In genomic region chr12:124428136-124428791, GRCh38 we compare ENCODE assay signal across 11 cellular contexts.
DNase-seq lines count a peak whose midpoint lies in the region; ATAC-seq, FAIRE-seq and TF ChIP-seq lines count a peak whose summit lies in the region.
"Had no signal": no experiment of that assay in that cellular context is flagged by ENCODE, and none has a peak within 500 bp of the region (broad histone marks: within the 10 kb centered on the region; RNA-seq: fewer than 3 reads in every experiment).

No MANE protein-coding gene starts in this region.

- peak overlapping the region; percentile 12 for H3K27ac Mint-ChIP-seq in MCF 10A (ENCODE audit: low read depth, unreplicated experiment)

- no peaks in the 10 kb centered on the region for H3K9me3 Mint-ChIP-seq in MCF 10A (ENCODE audit: unreplicated experiment)

- intact Hi-C loops in MCF 10A (cut with micrococcal nuclease) (no loop called here), mammary epithelial cell (cut with micrococcal nuclease) (no loop called here), colonic mucosa (cut with DNase I) (loop anchor here (10.0 kb wide), 1 partner anchor 63 kb away; no protein-coding TSS in a partner anchor), mucosa of descending colon (cut with DNase I, micrococcal nuclease) (no loop called here), HepG2 (cut with micrococcal nuclease; ENCODE audit: unreplicated experiment) (no loop called here)

- H3K27me3 Mint-ChIP-seq in MCF 10A (ENCODE audit: insufficient read depth, unreplicated experiment): no peaks in the 10 kb centered on the region

- CTCF ChIA-PET in MCF 10A (lab: Yijun Ruan, JAX): interaction anchor here (0.5 to 1.1 kb wide), 3 partner anchors 28 to 338 kb away, joined by 3 to 4 read pairs (median 4); no protein-coding TSS in a partner anchor
- CTCF ChIA-PET in mammary epithelial cell (lab: Charles Lee; ENCODE audit: low non-redundant PET): no interaction called here
- CTCF ChIA-PET in HepG2 (lab: Yijun Ruan, JAX; ENCODE audit: low intra/inter-chr PET ratio, low total read pairs): no interaction called here

- H2AFZ ChIP-seq in mammary epithelial cell (ENCODE audit: low read depth, low read length) (no peak overlapping the region), HepG2 (ENCODE audit: low read length) (no peak overlapping the region)

- H3K9me3 ChIP-seq in mammary epithelial cell (replicated peaks; ENCODE audit: insufficient read depth, low read length) (no peaks in the 10 kb centered on the region), colonic mucosa (no peaks in the 10 kb centered on the region), mucosa of descending colon (no peaks in the 10 kb centered on the region), upper lobe of left lung (no peaks in the 10 kb centered on the region), HepG2 (ENCODE audit: low read length) (no peaks in the 10 kb centered on the region)
- H3K9me3 ChIP-seq: neutrophil, SJSA1 had no signal

- H3K27ac ChIP-seq in mammary epithelial cell (ENCODE audit: insufficient read depth, low read depth, low read length): no peak overlapping the region
- peak overlapping the region; percentile 2 for H3K27ac ChIP-seq in colonic mucosa
- H3K27ac ChIP-seq in upper lobe of left lung: peak overlapping the region; percentile 68 to 79 (median 74)
- H3K27ac ChIP-seq in HepG2 (ENCODE audit: extremely low read length, insufficient read depth, low read length): no peak overlapping the region
- H3K27ac ChIP-seq: neutrophil, SJSA1 had no signal

- TF ChIP-seq POLR2A in upper lobe of left lung (IDR thresholded peaks at IDR 0.05) (no peak), HepG2 (IDR thresholded peaks at IDR 0.05; ENCODE audit: insufficient read depth in 1 of 2, low read depth in 2 of 2, low read length in 2 of 2) (no peak)

- H3K4me3 Mint-ChIP-seq in MCF 10A (ENCODE audit: unreplicated experiment): no peak overlapping the region

- H4K20me1 ChIP-seq in mammary epithelial cell (ENCODE audit: insufficient read depth, low read length) (no peaks in the 10 kb centered on the region), HepG2 (ENCODE audit: insufficient read depth, low read length) (no peaks in the 10 kb centered on the region)

- peaks cover 4% of the 10 kb centered on the region for H3K79me2 ChIP-seq in mammary epithelial cell (ENCODE audit: insufficient read depth, low read length)
- no peaks in the 10 kb centered on the region for H3K79me2 ChIP-seq in HepG2 (ENCODE audit: insufficient read depth, low read length)

- no peak for TF ChIP-seq RAD21 in HepG2 (CRISPR knock-in tag; IDR thresholded peaks at IDR 0.05)

- H3K36me3 ChIP-seq in mammary epithelial cell (ENCODE audit: insufficient read depth, low read length) (peaks cover 19% of the 10 kb centered on the region), colonic mucosa (no peaks in the 10 kb centered on the region), mucosa of descending colon (ENCODE audit: low read depth) (no peaks in the 10 kb centered on the region), upper lobe of left lung (peaks cover 24 to 62% (median 47%) of the 10 kb centered on the region in 4 donors), HepG2 (replicated peaks in 1 of 2; ENCODE audit: control insufficient read depth in 1 of 2, insufficient read depth in 2 of 2, low read length in 2 of 2) (peaks cover 4 to 19% of the 10 kb centered on the region in 2 experiments; a peak in 2 of 5 replicates)

- dilution Hi-C loops in mammary epithelial cell (cut with HindIII; ENCODE audit: low sequenced_read_pairs): no loop called here

- H3K4me3 ChIP-seq in mammary epithelial cell (replicated peaks in 1 of 3; ENCODE audit: insufficient read depth in 1 of 3, low read depth in 2 of 3, low read length in 3 of 3): no peak overlapping the region
- H3K4me3 ChIP-seq in colonic mucosa: no peak overlapping the region
- no peak overlapping the region for H3K4me3 ChIP-seq in mucosa of descending colon
- no peak overlapping the region for H3K4me3 ChIP-seq in upper lobe of left lung
- no peak overlapping the region for H3K4me3 ChIP-seq in HepG2 (replicated peaks in 1 of 3; ENCODE audit: insufficient read depth in 1 of 3, low read depth in 2 of 3, low read length in 3 of 3)
- H3K4me3 ChIP-seq: SJSA1 had no signal

- BruUV-seq in MCF 10A (replicated peaks; lab: Mats Ljungman, UMichigan) (no TSS peak), mammary epithelial cell (replicated peaks; lab: Mats Ljungman, UMichigan) (no TSS peak), HepG2 (replicated peaks; lab: Mats Ljungman, UMichigan) (no TSS peak)

- POLR2A ChIA-PET in MCF 10A (lab: Yijun Ruan, JAX): interaction anchor here (1.0 kb wide), 1 partner anchor 90 kb away, joined by 3 read pairs; no protein-coding TSS in a partner anchor
- POLR2A ChIA-PET in HepG2 (lab: Yijun Ruan, JAX): no interaction called here

- in situ Hi-C loops in mammary epithelial cell (cut with MboI; ENCODE audit: low sequenced_read_pairs in 2 of 2) (no loop called here), HepG2 (cut with HindIII; ENCODE audit: extremely low pct_ligation_motif_present, low pct_unique_long_range_greater_than_20kb) (no loop called here), ACHN (cut with HindIII; ENCODE audit: low pct_ligation_motif_present, low pct_unique_long_range_greater_than_20kb, low sequenced_read_pairs) (no loop called here)

- no peaks in the 10 kb centered on the region for H3K27me3 ChIP-seq in mammary epithelial cell (ENCODE audit: insufficient read depth, low read length)
- no peaks in the 10 kb centered on the region for H3K27me3 ChIP-seq in colonic mucosa
- H3K27me3 ChIP-seq in upper lobe of left lung: no peaks in the 10 kb centered on the region
- no peaks in the 10 kb centered on the region; a peak in 1 of 5 replicates for H3K27me3 ChIP-seq in HepG2 (ENCODE audit: control insufficient read depth in 1 of 2, insufficient read depth in 2 of 2, low read length in 2 of 2)
- H3K27me3 ChIP-seq: neutrophil, SJSA1 had no signal

- WGBS in mammary epithelial cell (ENCODE audit: low coverage, missing lambda C conversion rate): 94% methylated on average over 22 of the region's 23 CpGs
- 49 to 62% methylated on average over 15 to 23 of the region's 23 CpGs for WGBS in upper lobe of left lung, 2 donors
- WGBS in HepG2 (ENCODE audit: low lambda C conversion rate): 98% methylated on average over 16 of the region's 23 CpGs

- H3K4me1 ChIP-seq in mammary epithelial cell (ENCODE audit: insufficient read depth, low read length) (peaks cover 9% of the 10 kb centered on the region), colonic mucosa (peaks cover 9% of the 10 kb centered on the region), mucosa of descending colon (ENCODE audit: low read depth) (peaks cover 18% of the 10 kb centered on the region), upper lobe of left lung (peaks cover 54 to 64% (median 62%) of the 10 kb centered on the region in 4 donors), HepG2 (ENCODE audit: insufficient read depth, low read length) (peaks cover 11% of the 10 kb centered on the region)

- no peak for TF ChIP-seq CTCF in MCF 10A (IDR thresholded peaks at IDR 0.05; ENCODE audit: unreplicated experiment)
- no peak for TF ChIP-seq CTCF in mammary epithelial cell (conservative IDR thresholded peaks at IDR 0.05 in 1 of 2, IDR thresholded peaks at IDR 0.05 in 1 of 2; ENCODE audit: extremely low read depth in 1 of 2, insufficient read depth in 1 of 2, low read depth in 1 of 2, low read length in 2 of 2)
- no peak for TF ChIP-seq CTCF in colonic mucosa (IDR thresholded peaks at IDR 0.05)
- TF ChIP-seq CTCF in mucosa of descending colon (IDR thresholded peaks at IDR 0.05): no peak
- TF ChIP-seq CTCF in upper lobe of left lung (IDR thresholded peaks at IDR 0.05): no peak
- no peak for TF ChIP-seq CTCF in HepG2 (CRISPR knock-in tag; IDR thresholded peaks at IDR 0.05)

- ATAC-seq in mucosa of descending colon (peak; percentile 6), upper lobe of left lung (ENCODE audit: low FRiP score in 2 of 2) (peak in 1 of 2 donors; percentile 20), HepG2 (no peak)

- TF ChIP-seq EP300 in upper lobe of left lung (IDR thresholded peaks at IDR 0.05): no peak
- no peak for TF ChIP-seq EP300 in HepG2 (IDR thresholded peaks at IDR 0.05; ENCODE audit: low read depth in 2 of 2, low read length in 2 of 2)
- TF ChIP-seq EP300 in HepG2 (CRISPR knock-in tag; IDR thresholded peaks at IDR 0.05; ENCODE audit: borderline replicate concordance): no peak

- H3K4me1 Mint-ChIP-seq in MCF 10A (ENCODE audit: insufficient read depth, unreplicated experiment): peaks cover 13% of the 10 kb centered on the region

- no peak overlapping the region for H3K4me2 ChIP-seq in mammary epithelial cell (ENCODE audit: insufficient read depth, low read depth, low read length)
- H3K4me2 ChIP-seq in HepG2 (ENCODE audit: low read depth, low read length): no peak overlapping the region

- H3K9ac ChIP-seq in mammary epithelial cell (ENCODE audit: insufficient read depth, low read length): no peak overlapping the region
- H3K9ac ChIP-seq in colonic mucosa (ENCODE audit: low read depth in 2 of 2, low read length in 2 of 2): no peak overlapping the region
- no peak overlapping the region for H3K9ac ChIP-seq in HepG2 (ENCODE audit: insufficient read depth, low read depth, low read length)

- peaks cover 53% of the 10 kb centered on the region for H3K36me3 Mint-ChIP-seq in MCF 10A (ENCODE audit: insufficient read depth, unreplicated experiment)

- no peak for FAIRE-seq in HepG2 (lab: Jason Lieb, UNC)

- DNase-seq in MCF 10A (ENCODE audit: unreplicated experiment): no peak
- DNase-seq in mammary epithelial cell: no peak
- DNase-seq in colonic mucosa: no peak
- DNase-seq in mucosa of descending colon: peak; percentile 32 to 72 (median 46)
- DNase-seq in upper lobe of left lung: peak in 1 of 2 donors; percentile 71
- no peak for DNase-seq in NCI-H774 (lab: John Stamatoyannopoulos, UW)
- DNase-seq in HepG2 (ENCODE audit: low spot score): no peak
- DNase-seq in ACHN: no peak
- DNase-seq: activated naive CD4-positive, alpha-beta T cell treated with anti-CD3 and anti-CD28 coated beads, Interleukin-2, amount 50 U/mL, for 16 hours had no signal

TF ChIP-seq in HepG2, 621 proteins besides CTCF, POLR2A, EP300 and RAD21 (continues in another document):
- TF ChIP-seq ZNF773 (CRISPR knock-in tag; IDR thresholded peaks at IDR 0.05; ENCODE audit: borderline replicate concordance): no peak
- no peak for TF ChIP-seq ZNF644 (CRISPR knock-in tag; IDR thresholded peaks at IDR 0.05; ENCODE audit: low read depth)

Comparison
In these comparisons a context has a peak if more than half of its experiments do, and no peak if none do; other contexts are left out.
1. DNase-seq: peak in mucosa of descending colon (3 of 3); none in MCF 10A (single experiment), mammary epithelial cell (single experiment), colonic mucosa (single experiment), NCI-H774 (single experiment), HepG2 (single experiment) and ACHN (single experiment).
2. H3K27ac ChIP-seq: peak in colonic mucosa (single experiment) and upper lobe of left lung (4 of 4); none in mammary epithelial cell (single experiment) and HepG2 (single experiment).